16 cellular contexts compared by ENCODE assay signal in genomic region chr13:67377919-67378318, GRCh38.
DNase-seq lines count a peak whose midpoint lies in the region; ATAC-seq, FAIRE-seq and TF ChIP-seq lines count a peak whose summit lies in the region.
"Had no signal": no experiment of that assay in that cellular context is flagged by ENCODE, and none has a peak within 500 bp of the region (broad histone marks: within the 10 kb centered on the region; RNA-seq: fewer than 3 reads in every experiment).

No MANE protein-coding gene starts in this region.

- no peak for TF ChIP-seq EP300 in H1 (IDR thresholded peaks at IDR 0.05; ENCODE audit: borderline replicate concordance in 1 of 2, low read depth in 2 of 2, low read length in 2 of 2)

- H3K23me2 ChIP-seq in H1 (ENCODE audit: low read depth, low read length) = no peaks in the 10 kb centered on the region; the same call in 1 of the 2 replicates

- H2BK15ac ChIP-seq in IMR-90 (ENCODE audit: low read depth, low read length) = no peak overlapping the region
- H2BK15ac ChIP-seq in H1 (ENCODE audit: low read length) = no peak overlapping the region

- H3K27ac ChIP-seq in IMR-90 (ENCODE audit: insufficient read depth, low read length) = no peak overlapping the region
- H3K27ac ChIP-seq in H1 (ENCODE audit: low read depth, low read length) = no peak overlapping the region
- no peak overlapping the region for H3K27ac ChIP-seq in pancreas
- H3K27ac ChIP-seq: BLaER1 treated with 17β-estradiol and CSF1 and Interleukin-3, amounts not matched to agents 10 nM and 100 nM had no signal

- TF ChIP-seq CTCF in IMR-90 (conservative IDR thresholded peaks at IDR 0.05; ENCODE audit: low read depth, low read length) (no peak), H1 (IDR thresholded peaks at IDR 0.05; ENCODE audit: control extremely low read depth in 1 of 3, insufficient read depth in 1 of 3, low read depth in 1 of 3, low read length in 3 of 3) (no peak), pancreas (IDR thresholded peaks at IDR 0.05) (no peak)

- H3K9me1 ChIP-seq in IMR-90 (ENCODE audit: insufficient read depth, low read length) = no peaks in the 10 kb centered on the region

- POLR2A ChIA-PET in IMR-90 (lab: Charles Lee; ENCODE audit: unreplicated experiment) = no interaction called here
- POLR2A ChIA-PET in H1 (lab: Charles Lee; ENCODE audit: partially characterized antibody) = no interaction called here

- intact Hi-C loops in IMR-90 (cut with micrococcal nuclease) = no loop called here
- intact Hi-C loops in pancreas (cut with DNase I) = no loop called here

- WGBS in IMR-90 (ENCODE audit: extremely low coverage in 2 of 2, insufficient read length in 1 of 2), 2 experiments = no CpG with 5 or more reads among the region's 1 CpG
- WGBS in H1 (ENCODE audit: extremely low coverage in 1 of 2, insufficient coverage in 1 of 2, insufficient read length in 1 of 2, insufficient replicate concordance in 2 of 2, low coverage in 1 of 2, low lambda C conversion rate in 2 of 2, missing lambda C conversion rate in 1 of 2), 2 experiments = 88% methylated on average over 1 of the region's 1 CpG; no CpG with 5 or more reads in 1 of the 2 experiments
- 57 to 77% methylated on average over 1 of the region's 1 CpG for WGBS in pancreas, 2 donors

- H4K20me1 ChIP-seq in IMR-90 (ENCODE audit: insufficient read depth, low read length) (no peaks in the 10 kb centered on the region), H1 (replicated peaks in 1 of 2; ENCODE audit: control insufficient read depth in 1 of 2, insufficient read depth in 2 of 2, low read length in 2 of 2) (no peaks in the 10 kb centered on the region)
- H4K20me1 ChIP-seq: BLaER1 treated with 17β-estradiol and CSF1 and Interleukin-3, amounts not matched to agents 10 nM and 100 nM had no signal

- H3K36me3 ChIP-seq in IMR-90 (ENCODE audit: control insufficient read depth, insufficient read depth, low read length) (no peaks in the 10 kb centered on the region), H1 (ENCODE audit: control insufficient read depth in 2 of 4, insufficient read depth in 4 of 4, low read length in 3 of 4) (no peaks in the 10 kb centered on the region), pancreas (no peaks in the 10 kb centered on the region)
- H3K36me3 ChIP-seq: BLaER1 treated with 17β-estradiol and CSF1 and Interleukin-3, amounts not matched to agents 10 nM and 100 nM had no signal

- no peak overlapping the region for H4K91ac ChIP-seq in IMR-90 (ENCODE audit: insufficient read depth, low read depth, low read length)
- H4K91ac ChIP-seq in H1 (replicated peaks; ENCODE audit: insufficient read length, low read length) = no peak overlapping the region

- H3K4me2 ChIP-seq in IMR-90 (ENCODE audit: low read depth, low read length) (no peak overlapping the region), H1 (ENCODE audit: insufficient read depth in 1 of 2, low read depth in 2 of 2, low read length in 2 of 2) (no peak overlapping the region)
- H3K4me2 ChIP-seq: BLaER1 treated with 17β-estradiol and CSF1 and Interleukin-3, amounts not matched to agents 10 nM and 100 nM had no signal

- CTCF ChIA-PET in IMR-90 (lab: Yijun Ruan, JAX) = no interaction called here
- CTCF ChIA-PET in H1 (lab: Charles Lee; ENCODE audit: partially characterized antibody) = no interaction called here

- no peaks in the 10 kb centered on the region for H3K79me1 ChIP-seq in IMR-90 (ENCODE audit: low read depth in 1 of 2, low read length in 2 of 2)
- H3K79me1 ChIP-seq in H1 (ENCODE audit: low read depth, low read length) = no peaks in the 10 kb centered on the region

- H3K14ac ChIP-seq in IMR-90 (replicated peaks; ENCODE audit: low read depth, low read length) = no peak overlapping the region
- H3K14ac ChIP-seq in H1 (ENCODE audit: insufficient read length) = no peak overlapping the region

- no peak overlapping the region for H2AK9ac ChIP-seq in IMR-90 (replicated peaks; ENCODE audit: low read depth, low read length, poor library complexity)

- H2BK12ac ChIP-seq in H1 (ENCODE audit: low read depth, low read length) = no peak overlapping the region

- H3K4ac ChIP-seq in IMR-90 (ENCODE audit: low read depth, low read length) = no peak overlapping the region
- H3K4ac ChIP-seq in H1 (replicated peaks; ENCODE audit: insufficient read length, low read depth, low read length) = no peak overlapping the region

- H3K18ac ChIP-seq in IMR-90 (ENCODE audit: low read depth, low read length) (no peak overlapping the region), H1 (ENCODE audit: extremely low read depth, low read length) (no peak overlapping the region)

- H3K9me3 ChIP-seq in IMR-90 (ENCODE audit: control insufficient read depth, insufficient read depth, low read length) (no peaks in the 10 kb centered on the region), H1 (ENCODE audit: insufficient read depth in 2 of 2, low read depth in 1 of 2, low read length in 1 of 2) (no peaks in the 10 kb centered on the region), pancreas (no peaks in the 10 kb centered on the region)
- H3K9me3 ChIP-seq: BLaER1 treated with 17β-estradiol and CSF1 and Interleukin-3, amounts not matched to agents 10 nM and 100 nM had no signal

- no peak overlapping the region for H2AFZ ChIP-seq in IMR-90 (replicated peaks; ENCODE audit: low read length, poor library complexity)
- H2AFZ ChIP-seq in H1 (ENCODE audit: low read length) = no peak overlapping the region

- H4K5ac ChIP-seq in IMR-90 (ENCODE audit: low read depth, low read length) = no peak overlapping the region
- H4K5ac ChIP-seq in H1 (ENCODE audit: insufficient read length, low read depth, low read length) = no peak overlapping the region

- no peaks in the 10 kb centered on the region for H3K79me2 ChIP-seq in H1 (ENCODE audit: control insufficient read depth in 1 of 2, insufficient read depth in 2 of 2, low read length in 2 of 2)

- in situ Hi-C loops in IMR-90 (cut with MboI; ENCODE audit: low sequenced_read_pairs) = no loop called here

- no peak for TF ChIP-seq RAD21 in IMR-90 (IDR thresholded peaks at IDR 0.05; ENCODE audit: low read length)
- no peak for TF ChIP-seq RAD21 in H1 (IDR thresholded peaks at IDR 0.05 in 1 of 2, conservative IDR thresholded peaks at IDR 0.05 in 1 of 2; ENCODE audit: low read depth in 2 of 2, low read length in 2 of 2)

- no TSS peak for BruUV-seq in IMR-90 (replicated peaks; lab: Mats Ljungman, UMichigan)

- ATAC-seq in GM18867 (IDR thresholded peaks at IDR 0.05; ENCODE audit: unreplicated experiment) (peak; percentile 58), GM21619 (IDR thresholded peaks at IDR 0.05; ENCODE audit: unreplicated experiment) (peak; percentile 64), IMR-90 (ENCODE audit: low read depth) (no peak), pancreas (no peak)

- dilution Hi-C loops in IMR-90 (cut with HindIII; ENCODE audit: low sequenced_read_pairs, unreplicated experiment) = no loop called here

- H2BK120ac ChIP-seq in IMR-90 (ENCODE audit: low read depth, low read length) (no peak overlapping the region), H1 (replicated peaks; ENCODE audit: low read depth, low read length) (no peak overlapping the region)

- no peak overlapping the region for H3K23ac ChIP-seq in IMR-90 (ENCODE audit: low read depth, low read length)
- H3K23ac ChIP-seq in H1 (ENCODE audit: insufficient read length) = no peak overlapping the region

- DNase-seq in IMR-90 (no peak), H1 (ENCODE audit: low read depth in 1 of 2, low spot score in 2 of 2) (no peak), T-helper 2 cell (no peak), erythroblast (lab: John Stamatoyannopoulos, UW) (no peak), pancreas (no peak), NCI-H187 (lab: John Stamatoyannopoulos, UW) (no peak)
- DNase-seq: ACHN; CD4-positive, CD25-positive, alpha-beta regulatory T cell; DMS79; HCEC 1CT; HFFc6; KG1 had no signal

- H2AK5ac ChIP-seq in IMR-90 (ENCODE audit: low read depth, low read length) (no peak overlapping the region), H1 (ENCODE audit: low read depth, low read length) (no peak overlapping the region)

- H3K27me3 ChIP-seq in IMR-90 (ENCODE audit: control insufficient read depth, insufficient read depth, low read length) = no peaks in the 10 kb centered on the region
- no peaks in the 10 kb centered on the region for H3K27me3 ChIP-seq in H1 (replicated peaks in 1 of 4; ENCODE audit: control insufficient read depth in 3 of 4, extremely low read depth in 1 of 4, insufficient read depth in 3 of 4, low read length in 3 of 4)
- H3K27me3 ChIP-seq in pancreas = no peaks in the 10 kb centered on the region
- H3K27me3 ChIP-seq: BLaER1 treated with 17β-estradiol and CSF1 and Interleukin-3, amounts not matched to agents 10 nM and 100 nM had no signal

- H2BK5ac ChIP-seq in IMR-90 (ENCODE audit: low read depth, low read length, poor library complexity, severe bottlenecking) = no peak overlapping the region
- no peak overlapping the region for H2BK5ac ChIP-seq in H1 (ENCODE audit: low read depth, low read length)

- H3K4me3 ChIP-seq in IMR-90 (ENCODE audit: insufficient read depth, low read depth, low read length) (no peak overlapping the region), H1 (ENCODE audit: extremely low read depth in 1 of 4, insufficient read depth in 2 of 4, low read depth in 3 of 4, low read length in 4 of 4) (no peak overlapping the region), pancreas (no peak overlapping the region)
- H3K4me3 ChIP-seq: BLaER1 treated with 17β-estradiol and CSF1 and Interleukin-3, amounts not matched to agents 10 nM and 100 nM had no signal

- H3K4me1 ChIP-seq in IMR-90 (ENCODE audit: control insufficient read depth, insufficient read depth, low read length) (no peaks in the 10 kb centered on the region), H1 (replicated peaks in 1 of 4; ENCODE audit: control insufficient read depth in 3 of 4, insufficient read depth in 4 of 4, low read length in 3 of 4) (peaks cover 0 to 6% (median 2%) of the 10 kb centered on the region in 4 experiments; a peak in 2 of 7 replicates), pancreas (no peaks in the 10 kb centered on the region)
- H3K4me1 ChIP-seq: BLaER1 treated with 17β-estradiol and CSF1 and Interleukin-3, amounts not matched to agents 10 nM and 100 nM had no signal

- FAIRE-seq in H1 (lab: Jason Lieb, UNC) (no peak), pancreas (lab: Jason Lieb, UNC) (no peak)
- FAIRE-seq: GM12892 had no signal

- H3K56ac ChIP-seq in IMR-90 (ENCODE audit: extremely low read depth, insufficient read depth, low read length) (no peak overlapping the region), H1 (replicated peaks; ENCODE audit: insufficient read length, low read depth, low read length) (no peak overlapping the region)

- H2BK20ac ChIP-seq in IMR-90 (ENCODE audit: low read depth, low read length) = no peak overlapping the region
- H2BK20ac ChIP-seq in H1 (ENCODE audit: low read length) = no peak overlapping the region

- TF ChIP-seq POLR2A in IMR-90 (IDR thresholded peaks at IDR 0.05; ENCODE audit: low read depth, low read length) (no peak), H1 (IDR thresholded peaks at IDR 0.05; ENCODE audit: control extremely low read depth in 1 of 2, low read depth in 2 of 2, low read length in 2 of 2) (no peak), erythroblast (IDR thresholded peaks at IDR 0.05; ENCODE audit: low read length) (no peak)

- no peak overlapping the region for H4K8ac ChIP-seq in IMR-90 (ENCODE audit: low read depth in 2 of 2, low read length in 2 of 2)
- H4K8ac ChIP-seq in H1 (ENCODE audit: extremely low read depth, insufficient read depth, low read length) = no peak overlapping the region

- H3K9ac ChIP-seq in IMR-90 (ENCODE audit: low read depth, low read length) = no peak overlapping the region
- no peak overlapping the region for H3K9ac ChIP-seq in H1 (replicated peaks in 1 of 4; ENCODE audit: extremely low read depth in 1 of 4, low read depth in 3 of 4, low read length in 3 of 4)
- H3K9ac ChIP-seq: BLaER1 treated with 17β-estradiol and CSF1 and Interleukin-3, amounts not matched to agents 10 nM and 100 nM had no signal

Comparison
In these comparisons a context has a peak if more than half of its experiments do, and no peak if none do; other contexts are left out.
1. ATAC-seq: peak in GM18867 (single experiment) and GM21619 (single experiment); none in IMR-90 (single experiment) and pancreas (0 of 4).